ENCODE assay signal across 24 cellular contexts in genomic region chr14:73133795-73134194, GRCh38. TPM values are rescaled to one million over a fixed set of nuclear protein-coding genes. Genes with fewer than 3 reads are reported as not detected.
DNase-seq lines count a peak whose midpoint lies in the region; FAIRE-seq and TF ChIP-seq lines count a peak whose summit lies in the region.
"Had no signal": no experiment of that assay in that cellular context is flagged by ENCODE, and none has a peak within 500 bp of the region (broad histone marks: within the 10 kb centered on the region; RNA-seq: fewer than 3 reads in every experiment).

No MANE protein-coding gene starts in this region.

- no peaks in the 10 kb centered on the region for H3K36me3 ChIP-seq in OCI-LY7 (ENCODE audit: insufficient read depth, low read length)
- H3K36me3 ChIP-seq in HAP-1 (replicated peaks), result no peaks in the 10 kb centered on the region

- peaks cover 9% of the 10 kb centered on the region for H3K4me1 Mint-ChIP-seq in type B pancreatic cell (ENCODE audit: unreplicated experiment)

- H3K79me2 ChIP-seq in OCI-LY7 (ENCODE audit: insufficient read depth, low read depth, low read length), result peaks cover 17% of the 10 kb centered on the region

- in situ Hi-C loops in HAP-1 (cut with MboI; ENCODE audit: low sequenced_read_pairs), result no loop called here

- DNase-seq in activated CD8-positive, alpha-beta memory T cell treated with anti-CD3 and anti-CD28 coated beads for 24 hours, result peak; percentile 37
- DNase-seq in activated CD8-positive, alpha-beta memory T cell treated with anti-CD3 and anti-CD28 coated beads, Interleukin-2, amount 50 U/mL, for 48 hours, result no peak
- DNase-seq in OCI-LY7 (ENCODE audit: low spot score) (peak; percentile 6), foreskin fibroblast (peak; percentile 7 to 31), type B pancreatic cell (ENCODE audit: extremely low spot score, unreplicated experiment) (no peak), SKM-1 (lab: John Stamatoyannopoulos, UW; ENCODE audit: unreplicated experiment) (no peak), GM12891 (ENCODE audit: insufficient read length, low spot score) (no peak), HAP-1 (ENCODE audit: low spot score in 2 of 2) (no peak)
- DNase-seq: DMS79, EL, GF-D8, KG1, NCI-H1048, NCI-H1417, NCI-H1694, NCI-H2081, NCI-H2227 treated with DMSO at 0.1 percent for 48 hours, NCI-H526 treated with DMSO at 0.1 percent for 48 hours, SIG-M5, SK-N-SH had no signal

- H3K36me3 Mint-ChIP-seq in type B pancreatic cell, result peaks cover 8% of the 10 kb centered on the region

- BruUV-seq in OCI-LY7 (replicated peaks; lab: Mats Ljungman, UMichigan), result no TSS peak

- H3K27me3 Mint-ChIP-seq in type B pancreatic cell, result no peaks in the 10 kb centered on the region

- H4K20me1 ChIP-seq in OCI-LY7 (ENCODE audit: insufficient read depth, low read length), result no peaks in the 10 kb centered on the region

- H3K9me3 ChIP-seq in OCI-LY7 (ENCODE audit: low read length) (peaks cover 5% of the 10 kb centered on the region; the same call in 1 of the 2 replicates), HAP-1 (no peaks in the 10 kb centered on the region)
- H3K9me3 ChIP-seq: SK-N-SH had no signal

- no peak overlapping the region for H3K27ac ChIP-seq in OCI-LY7 (ENCODE audit: low read depth, low read length, poor library complexity, severe bottlenecking)

- H3K27me3 ChIP-seq in HAP-1 (ENCODE audit: low read depth), result no peaks in the 10 kb centered on the region

- H3K9me2 ChIP-seq in OCI-LY7 (ENCODE audit: insufficient read depth, low read length), result no peaks in the 10 kb centered on the region
- H3K9me2 ChIP-seq: SK-N-SH had no signal

- FAIRE-seq in GM12891 (lab: Jason Lieb, UNC), result no peak
- FAIRE-seq: GM18507, H54, HTR-8/SVneo, RCC 7860 had no signal

- H3K4me3 ChIP-seq in OCI-LY7 (ENCODE audit: low read depth, low read length, poor library complexity, severe bottlenecking) (no peak overlapping the region), foreskin fibroblast (ENCODE audit: low read depth in 1 of 2, low read length in 2 of 2) (no peak overlapping the region), HAP-1 (no peak overlapping the region)

- CTCF ChIA-PET in OCI-LY7 (lab: Charles Lee; ENCODE audit: unreplicated experiment), result no interaction called here

- TF ChIP-seq POLR2A in GM12891 (IDR thresholded peaks at IDR 0.05; ENCODE audit: low read depth, low read length), result no peak

- POLR2A ChIA-PET in OCI-LY7 (lab: Charles Lee), result no interaction called here

- H3K4me3 Mint-ChIP-seq in type B pancreatic cell, result no peak overlapping the region

- no peak overlapping the region for H2AFZ ChIP-seq in OCI-LY7 (ENCODE audit: low read length)

- no peak for TF ChIP-seq CTCF in OCI-LY7 (conservative IDR thresholded peaks at IDR 0.05; ENCODE audit: low read length)
- TF ChIP-seq CTCF in foreskin fibroblast (IDR thresholded peaks at IDR 0.05; ENCODE audit: low read depth, low read length), result no peak
- no peak for TF ChIP-seq CTCF in type B pancreatic cell (conservative IDR thresholded peaks at IDR 0.05)

- H3K4me2 ChIP-seq in OCI-LY7 (ENCODE audit: low read length), result no peak overlapping the region
- H3K4me2 ChIP-seq: SK-N-SH had no signal

- peaks cover 14% of the 10 kb centered on the region for H3K9me3 Mint-ChIP-seq in type B pancreatic cell

- peak overlapping the region; percentile 15 for H3K27ac Mint-ChIP-seq in type B pancreatic cell

- intact Hi-C loops in OCI-LY7 (cut with micrococcal nuclease; ENCODE audit: unreplicated experiment), result no loop called here

- H3K4me1 ChIP-seq in OCI-LY7 (ENCODE audit: insufficient read depth, low read length, poor library complexity, severe bottlenecking) (peaks cover 13% of the 10 kb centered on the region), HAP-1 (peaks cover 7% of the 10 kb centered on the region)

TF ChIP-seq in GM12891, 5 proteins besides CTCF, POLR2A, EP300 and RAD21:
- TF ChIP-seq SPI1 (IDR thresholded peaks at IDR 0.05; ENCODE audit: low read depth, low read length) (no peak), PAX5 (IDR thresholded peaks at IDR 0.05; ENCODE audit: insufficient read depth, low read length, severe bottlenecking) (no peak), POU2F2 (IDR thresholded peaks at IDR 0.05; ENCODE audit: low read depth, low read length) (no peak), POLR2AphosphoS5 (IDR thresholded peaks at IDR 0.05; ENCODE audit: low read depth, low read length) (no peak), TAF1 (IDR thresholded peaks at IDR 0.05; ENCODE audit: low read depth, low read length) (no peak)

RNA-seq across cellular contexts. Expression of gene PSEN1, which starts 2.5 kb away (rescaled TPM):
- total RNA-seq in OCI-LY7 (2014; rRNA removed; shearing (Covaris generic)), result 16.9 and 28.0 TPM in 2 replicates
- total RNA-seq in OCI-LY7 (2022) (24.4 and 25.9 TPM in 2 replicates), type B pancreatic cell (ENCODE audit: low replicate concordance) (58.9 and 76.4 TPM in 2 replicates)
- 15.4 TPM for polyA plus RNA-seq in GM12891 (2012; ENCODE audit: low read depth, missing spikeins)

Comparison
In these comparisons a context has a peak if more than half of its experiments do, and no peak if none do; other contexts are left out.
1. DNase-seq: peak in activated CD8-positive, alpha-beta memory T cell treated with anti-CD3 and anti-CD28 coated beads for 24 hours (single experiment), OCI-LY7 (single experiment) and foreskin fibroblast (2 of 2); none in activated CD8-positive, alpha-beta memory T cell treated with anti-CD3 and anti-CD28 coated beads, Interleukin-2, amount 50 U/mL, for 48 hours (single experiment), type B pancreatic cell (single experiment), SKM-1 (single experiment), GM12891 (single experiment) and HAP-1 (0 of 2).